Comparison of ENCODE assay signal across 22 cellular contexts in the genomic region with DNA sequence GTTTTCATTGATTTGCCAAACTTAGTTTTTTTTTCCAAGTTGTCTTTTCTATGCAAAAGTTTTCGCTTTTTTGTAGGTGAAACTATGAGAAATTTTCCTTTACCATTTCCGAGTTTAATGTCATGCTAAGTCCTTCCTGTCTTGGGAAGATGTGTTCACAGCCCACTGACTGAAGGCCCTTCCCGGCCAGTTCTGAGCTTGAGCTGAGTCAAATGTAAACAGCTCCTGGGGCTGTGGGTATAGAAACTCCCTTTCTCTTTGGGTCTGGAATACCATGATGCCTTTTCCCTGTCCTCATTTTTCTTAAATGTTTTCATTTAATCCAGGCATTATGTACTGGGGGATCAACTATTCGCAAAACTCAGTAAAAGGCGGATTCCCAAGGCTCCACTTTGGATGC.
A peak's percentile ranks its signal among the peaks of the same experiment; 100 is the strongest.
DNase-seq lines count a peak whose midpoint lies in the region; ATAC-seq, FAIRE-seq and TF ChIP-seq lines count a peak whose summit lies in the region.
"Had no signal": no experiment of that assay in that cellular context is flagged by ENCODE, and none has a peak within 500 bp of the region (broad histone marks: within the 10 kb centered on the region; RNA-seq: fewer than 3 reads in every experiment).

No MANE protein-coding gene starts in this region.

- FAIRE-seq in HepG2 (lab: Jason Lieb, UNC) = no peak
- no peak for FAIRE-seq in D721Med (lab: Jason Lieb, UNC)

- H3K4me1 ChIP-seq in HepG2 (ENCODE audit: insufficient read depth, low read length) (peaks cover 62% of the 10 kb centered on the region), right lobe of liver (peaks cover 0 to 20% (median 6%) of the 10 kb centered on the region in 4 donors), mammary epithelial cell (ENCODE audit: insufficient read depth, low read length) (no peaks in the 10 kb centered on the region)
- H3K4me1 ChIP-seq: HAP-1, SJCRH30 had no signal

- CTCF ChIA-PET in HepG2 (lab: Yijun Ruan, JAX; ENCODE audit: low intra/inter-chr PET ratio, low total read pairs) (no interaction called here), mammary epithelial cell (lab: Charles Lee; ENCODE audit: low non-redundant PET) (no interaction called here)

- BruUV-seq in HepG2 (replicated peaks; lab: Mats Ljungman, UMichigan) (no TSS peak), mammary epithelial cell (replicated peaks; lab: Mats Ljungman, UMichigan) (no TSS peak)

- H2AFZ ChIP-seq in HepG2 (ENCODE audit: low read length) (no peak overlapping the region), mammary epithelial cell (ENCODE audit: low read depth, low read length) (no peak overlapping the region)

- no peak overlapping the region for H3K4me2 ChIP-seq in HepG2 (ENCODE audit: low read depth, low read length)
- H3K4me2 ChIP-seq in mammary epithelial cell (ENCODE audit: insufficient read depth, low read depth, low read length) = no peak overlapping the region

- ATAC-seq in HepG2 (no peak), right lobe of liver (no peak)

- no peak for TF ChIP-seq EP300 in HepG2 (IDR thresholded peaks at IDR 0.05; ENCODE audit: low read depth in 2 of 2, low read length in 2 of 2)
- no peak for TF ChIP-seq EP300 in HepG2 (CRISPR knock-in tag; IDR thresholded peaks at IDR 0.05; ENCODE audit: borderline replicate concordance)

- H3K27me3 ChIP-seq in HepG2 (ENCODE audit: control insufficient read depth in 1 of 2, insufficient read depth in 2 of 2, low read length in 2 of 2) = no peaks in the 10 kb centered on the region
- H3K27me3 ChIP-seq in right lobe of liver = no peaks in the 10 kb centered on the region
- no peaks in the 10 kb centered on the region for H3K27me3 ChIP-seq in mammary epithelial cell (ENCODE audit: insufficient read depth, low read length)
- H3K27me3 ChIP-seq: SJCRH30 had no signal

- TF ChIP-seq CTCF in HepG2 (CRISPR knock-in tag; IDR thresholded peaks at IDR 0.05) = no peak
- TF ChIP-seq CTCF in right lobe of liver (IDR thresholded peaks at IDR 0.05) = no peak
- no peak for TF ChIP-seq CTCF in mammary epithelial cell (conservative IDR thresholded peaks at IDR 0.05 in 1 of 2, IDR thresholded peaks at IDR 0.05 in 1 of 2; ENCODE audit: extremely low read depth in 1 of 2, insufficient read depth in 1 of 2, low read depth in 1 of 2, low read length in 2 of 2)
- no peak for TF ChIP-seq CTCF in D721Med (IDR thresholded peaks at IDR 0.05; ENCODE audit: insufficient read depth, missing control alignments)

- intact Hi-C loops in HepG2 (cut with micrococcal nuclease; ENCODE audit: unreplicated experiment) = no loop called here
- intact Hi-C loops in right lobe of liver (cut with DNase I) = no loop called here
- intact Hi-C loops in mammary epithelial cell (cut with micrococcal nuclease) = no loop called here

- H3K9me3 ChIP-seq in HepG2 (ENCODE audit: low read length) (no peaks in the 10 kb centered on the region), right lobe of liver (no peaks in the 10 kb centered on the region), mammary epithelial cell (replicated peaks; ENCODE audit: insufficient read depth, low read length) (no peaks in the 10 kb centered on the region)
- H3K9me3 ChIP-seq: HAP-1, SJCRH30 had no signal

- H3K27ac ChIP-seq in HepG2 (ENCODE audit: extremely low read length, insufficient read depth, low read length) = no peak overlapping the region
- H3K27ac ChIP-seq in right lobe of liver = no peak overlapping the region
- H3K27ac ChIP-seq in mammary epithelial cell (ENCODE audit: insufficient read depth, low read depth, low read length) = no peak overlapping the region
- H3K27ac ChIP-seq: HL-60, RWPE1, SJCRH30 had no signal

- H3K9ac ChIP-seq in HepG2 (ENCODE audit: insufficient read depth, low read depth, low read length) (no peak overlapping the region), mammary epithelial cell (ENCODE audit: insufficient read depth, low read length) (no peak overlapping the region)

- WGBS in HepG2 (ENCODE audit: low lambda C conversion rate) = 85% methylated on average over 5 of the region's 5 CpGs
- 86% methylated on average over 5 of the region's 5 CpGs for WGBS in right lobe of liver (ENCODE audit: insufficient coverage, low coverage, low lambda C conversion rate, missing lambda C conversion rate)
- WGBS in mammary epithelial cell (ENCODE audit: low coverage, missing lambda C conversion rate) = 96% methylated on average over 5 of the region's 5 CpGs

- H3K4me3 ChIP-seq in HepG2 (replicated peaks in 1 of 3; ENCODE audit: insufficient read depth in 1 of 3, low read depth in 2 of 3, low read length in 3 of 3) (no peak overlapping the region), right lobe of liver (no peak overlapping the region), mammary epithelial cell (replicated peaks in 1 of 3; ENCODE audit: insufficient read depth in 1 of 3, low read depth in 2 of 3, low read length in 3 of 3) (no peak overlapping the region)
- H3K4me3 ChIP-seq: HAP-1, SJCRH30 had no signal

- POLR2A ChIA-PET in HepG2 (lab: Yijun Ruan, JAX) = interaction anchor here (0.9 to 1.2 kb wide), 4 partner anchors 8 to 69 kb away, joined by 3 to 6 read pairs (median 3); no protein-coding TSS in a partner anchor

- DNase-seq in HepG2 (ENCODE audit: low spot score) = no peak
- DNase-seq in right lobe of liver = no peak
- peak; percentile 79 for DNase-seq in amniotic epithelial cell (ENCODE audit: low read depth)
- peak; percentile 90 for DNase-seq in iris pigment epithelial cell (ENCODE audit: low read depth)
- no peak for DNase-seq in mammary epithelial cell
- no peak for DNase-seq in NCI-H2196 treated with DMSO at 0.1 percent for 48 hours (lab: John Stamatoyannopoulos, UW; ENCODE audit: unreplicated experiment)
- DNase-seq in D721Med (ENCODE audit: insufficient read length, low spot score) = no peak
- DNase-seq in hypothalamus (lab: John Stamatoyannopoulos, UW) = no peak
- DNase-seq: 8988T, C1 segment of cervical spinal cord, DMS 273 treated with DMSO at 0.1 percent for 48 hours, EL, KBM-7, NCI-H1048, NCI-H146, NCI-H2081, NCI-H510A, NCI-H774, SJCRH30 had no signal

- in situ Hi-C loops in HepG2 (cut with HindIII; ENCODE audit: extremely low pct_ligation_motif_present, low pct_unique_long_range_greater_than_20kb) = no loop called here
- in situ Hi-C loops in mammary epithelial cell (cut with MboI; ENCODE audit: low sequenced_read_pairs in 2 of 2) = no loop called here

- no peaks in the 10 kb centered on the region for H3K36me3 ChIP-seq in HepG2 (replicated peaks in 1 of 2; ENCODE audit: control insufficient read depth in 1 of 2, insufficient read depth in 2 of 2, low read length in 2 of 2)
- no peaks in the 10 kb centered on the region for H3K36me3 ChIP-seq in right lobe of liver
- no peaks in the 10 kb centered on the region for H3K36me3 ChIP-seq in mammary epithelial cell (ENCODE audit: insufficient read depth, low read length)
- H3K36me3 ChIP-seq: HAP-1, SJCRH30 had no signal

- TF ChIP-seq RAD21 in HepG2 (CRISPR knock-in tag; IDR thresholded peaks at IDR 0.05) = no peak

- H3K79me2 ChIP-seq in HepG2 (ENCODE audit: insufficient read depth, low read length) (peaks cover 4% of the 10 kb centered on the region), mammary epithelial cell (ENCODE audit: insufficient read depth, low read length) (no peaks in the 10 kb centered on the region)

- no peak for TF ChIP-seq POLR2A in HepG2 (IDR thresholded peaks at IDR 0.05; ENCODE audit: insufficient read depth in 1 of 2, low read depth in 2 of 2, low read length in 2 of 2)
- TF ChIP-seq POLR2A in right lobe of liver (IDR thresholded peaks at IDR 0.05) = no peak

- H4K20me1 ChIP-seq in HepG2 (ENCODE audit: insufficient read depth, low read length) (no peaks in the 10 kb centered on the region), mammary epithelial cell (ENCODE audit: insufficient read depth, low read length) (no peaks in the 10 kb centered on the region)

- dilution Hi-C loops in mammary epithelial cell (cut with HindIII; ENCODE audit: low sequenced_read_pairs) = no loop called here

TF ChIP-seq in HepG2, 621 proteins besides CTCF, POLR2A, EP300 and RAD21 (continues in another document):
- no peak for TF ChIP-seq ZNF605 (CRISPR knock-in tag; IDR thresholded peaks at IDR 0.05)
- TF ChIP-seq SKI (IDR thresholded peaks at IDR 0.05; ENCODE audit: partially characterized antibody) = no peak
- peak; percentile 18; the same call in 1 of the 2 replicates for TF ChIP-seq HMG20A (CRISPR knock-in tag; IDR thresholded peaks at IDR 0.05; ENCODE audit: borderline replicate concordance)
- peak; percentile 72 for TF ChIP-seq FOXA3 (CRISPR knock-in tag; IDR thresholded peaks at IDR 0.05)
- TF ChIP-seq, protein P1, sequence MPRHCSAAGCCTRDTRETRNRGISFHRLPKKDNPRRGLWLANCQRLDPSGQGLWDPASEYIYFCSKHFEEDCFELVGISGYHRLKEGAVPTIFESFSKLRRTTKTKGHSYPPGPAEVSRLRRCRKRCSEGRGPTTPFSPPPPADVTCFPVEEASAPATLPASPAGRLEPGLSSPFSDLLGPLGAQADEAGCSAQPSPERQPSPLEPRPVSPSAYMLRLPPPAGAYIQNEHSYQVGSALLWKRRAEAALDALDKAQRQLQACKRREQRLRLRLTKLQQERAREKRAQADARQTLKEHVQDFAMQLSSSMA (CRISPR knock-in tag; IDR thresholded peaks at IDR 0.05) = no peak
- TF ChIP-seq ZNF547 (CRISPR knock-in tag; IDR thresholded peaks at IDR 0.05) = no peak
- 0 out of 2 replicates have a peak, but pooled peaks have one; percentile 39 for TF ChIP-seq ZNF878 (CRISPR knock-in tag; IDR thresholded peaks at IDR 0.05)
- TF ChIP-seq ZNF782 (CRISPR knock-in tag; IDR thresholded peaks at IDR 0.05; ENCODE audit: borderline replicate concordance) = no peak
- no peak for TF ChIP-seq NR1H2 (CRISPR knock-in tag; IDR thresholded peaks at IDR 0.05; ENCODE audit: borderline replicate concordance, low read depth)
- 0 out of 2 replicates have a peak, but pooled peaks have one; percentile 26 for TF ChIP-seq GATAD2A (CRISPR knock-in tag; IDR thresholded peaks at IDR 0.05)
- TF ChIP-seq FOXK1 (CRISPR knock-in tag; IDR thresholded peaks at IDR 0.05; ENCODE audit: borderline replicate concordance, low read depth) = peak; percentile 62; the same call in 1 of the 2 replicates
- TF ChIP-seq RNF2 (conservative IDR thresholded peaks at IDR 0.05; ENCODE audit: low read depth) = no peak
- TF ChIP-seq ZMYM2 (CRISPR knock-in tag; IDR thresholded peaks at IDR 0.05) = no peak
- TF ChIP-seq FOXA1 (IDR thresholded peaks at IDR 0.05) = no peak
- TF ChIP-seq FOXA1 (CRISPR knock-in tag; IDR thresholded peaks at IDR 0.05) = peak; percentile 68
- no peak for TF ChIP-seq KAT8 (CRISPR knock-in tag; IDR thresholded peaks at IDR 0.05)
- TF ChIP-seq, protein P2, sequence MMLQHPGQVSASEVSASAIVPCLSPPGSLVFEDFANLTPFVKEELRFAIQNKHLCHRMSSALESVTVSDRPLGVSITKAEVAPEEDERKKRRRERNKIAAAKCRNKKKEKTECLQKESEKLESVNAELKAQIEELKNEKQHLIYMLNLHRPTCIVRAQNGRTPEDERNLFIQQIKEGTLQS (CRISPR knock-in tag; IDR thresholded peaks at IDR 0.05) = no peak
- TF ChIP-seq WIZ (CRISPR knock-in tag; IDR thresholded peaks at IDR 0.05) = no peak
- TF ChIP-seq TGIF2 (CRISPR knock-in tag; IDR thresholded peaks at IDR 0.05) = no peak

Comparison
In these comparisons a context has a peak if more than half of its experiments do, and no peak if none do; other contexts are left out.
1. DNase-seq: peak in amniotic epithelial cell (single experiment) and iris pigment epithelial cell (single experiment); none in HepG2 (single experiment), right lobe of liver (0 of 3), mammary epithelial cell (single experiment), NCI-H2196 treated with DMSO at 0.1 percent for 48 hours (single experiment), D721Med (single experiment) and hypothalamus (0 of 51).